In the genomic region with DNA sequence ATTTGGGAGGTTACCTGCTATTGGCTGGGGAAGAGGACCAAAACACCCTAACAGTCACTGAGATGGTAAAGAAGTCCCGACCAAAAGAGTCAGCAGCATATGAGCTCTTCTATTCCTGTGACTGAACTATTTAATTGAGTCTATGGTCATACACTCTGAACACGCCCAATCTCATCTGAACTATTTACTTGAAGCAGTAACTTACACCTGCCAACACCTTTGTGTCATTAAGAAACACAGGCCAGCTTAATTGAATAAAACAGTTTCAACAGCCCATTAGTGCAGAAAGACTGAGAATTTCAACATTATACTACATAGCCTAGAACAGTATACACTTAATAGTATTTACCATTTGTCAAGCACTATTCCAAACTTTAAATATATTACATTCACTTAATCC, we compare ENCODE assay signal across 28 cellular contexts.
"Had no signal": no experiment of that assay in that cellular context is flagged by ENCODE, and none has a peak within 500 bp of the region (broad histone marks: within the 10 kb centered on the region; RNA-seq: fewer than 3 reads in every experiment).

No MANE protein-coding gene starts in this region.

- H3K27me3 ChIP-seq: breast epithelium, MG63 had no signal

- H3K36me3 ChIP-seq: breast epithelium, MG63 had no signal

- H3K4me1 ChIP-seq: breast epithelium had no signal

- DNase-seq: activated B cell treated with CpG ODN at 0.5 μM for 24 hours; activated CD4-positive, alpha-beta T cell treated with anti-CD3 and anti-CD28 coated beads for 1 hour; activated CD4-positive, alpha-beta T cell treated with anti-CD3 and anti-CD28 coated beads, Interleukin-2, amount 10 ng/mL, durations not matched to agents 24 days and 14 days; activated CD4-positive, alpha-beta T cell treated with anti-CD3 and anti-CD28 coated beads, Interleukin-2, amount 50 U/mL, for 48 hours; activated CD8-positive, alpha-beta memory T cell treated with anti-CD3 and anti-CD28 coated beads, Interleukin-2, amount 10 ng/mL, durations not matched to agents 7 days and 5 days; activated effector memory CD4-positive, alpha-beta T cell treated with Interleukin-2 at 50 U/mL for 16 hours; activated naive CD4-positive, alpha-beta T cell; activated T-cell treated with anti-CD3 and anti-CD28 coated beads, Interleukin-2, amount 50 U/mL, for 24 hours; aorta; caudate nucleus; MG63; MV-4-11; NCI-H1092 treated with DMSO at 0.1 percent for 48 hours; NCI-H1417 treated with DMSO at 0.1 percent for 48 hours; NCI-H1694; NCI-H2029; NCI-H345; NCI-H510A; NCI-H748 treated with DMSO at 0.1 percent for 48 hours; NK-92 treated with Interleukin-12 subunit alpha and Interleukin-12 subunit beta, amount 100 ng/mL, for 24 hours; OCI-M1; RPMI8226; T-cell; T-helper 2 cell; T1000 had no signal

- H3K4me3 ChIP-seq: breast epithelium, MG63, SK-N-MC had no signal

- H3K9me3 ChIP-seq: breast epithelium, MG63 had no signal

- H3K27ac ChIP-seq: breast epithelium, SK-N-MC had no signal

- FAIRE-seq: TTC549 had no signal
